In the genomic region with DNA sequence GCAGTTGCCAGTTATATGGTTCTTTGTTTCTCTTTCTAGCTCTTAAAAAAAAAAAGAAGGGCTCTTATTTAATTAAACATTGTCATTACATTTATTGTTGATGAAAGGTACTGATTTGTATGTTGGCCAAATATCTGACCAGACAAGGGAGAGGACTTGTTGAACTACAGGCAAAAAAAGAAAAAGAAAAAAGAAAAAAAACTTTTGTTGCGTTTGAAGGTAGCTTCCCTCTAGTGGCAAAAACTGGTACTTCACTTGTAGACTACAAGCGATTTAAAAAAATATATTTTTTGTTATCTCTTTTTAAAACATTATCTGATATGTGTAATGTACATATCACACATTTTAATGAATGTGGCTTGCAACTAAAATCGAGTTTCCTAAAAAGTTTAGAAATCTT, we compare ENCODE assay signal across 9 cellular contexts.
DNase-seq lines count a peak whose midpoint lies in the region; ATAC-seq, FAIRE-seq and TF ChIP-seq lines count a peak whose summit lies in the region.
"Had no signal": no experiment of that assay in that cellular context is flagged by ENCODE, and none has a peak within 500 bp of the region (broad histone marks: within the 10 kb centered on the region; RNA-seq: fewer than 3 reads in every experiment).

No MANE protein-coding gene starts in this region.

- no peaks in the 10 kb centered on the region for H3K27me3 Mint-ChIP-seq in activated naive CD8-positive, alpha-beta T cell treated with anti-CD3 and anti-CD28 coated beads for 36 hours
- H3K27me3 Mint-ChIP-seq: central memory CD8-positive, alpha-beta T cell had no signal

- H3K27ac ChIP-seq in dorsolateral prefrontal cortex (no peak overlapping the region), pancreas (no peak overlapping the region), aorta (ENCODE audit: low read depth in 1 of 2, low read length in 2 of 2) (no peak overlapping the region)

- H3K4me1 ChIP-seq in pancreas (no peaks in the 10 kb centered on the region), aorta (ENCODE audit: control insufficient read depth in 1 of 2, insufficient read depth in 2 of 2, low read length in 2 of 2) (peaks cover 0 to 2% of the 10 kb centered on the region in 2 donors)

- 20 to 33% methylated on average over 3 of the region's 3 CpGs for WGBS in pancreas, 2 donors
- 10 to 16% methylated on average over 3 of the region's 3 CpGs for WGBS in aorta, 2 donors

- no peak overlapping the region for H3K27ac Mint-ChIP-seq in activated naive CD8-positive, alpha-beta T cell treated with anti-CD3 and anti-CD28 coated beads for 36 hours
- no peak overlapping the region for H3K27ac Mint-ChIP-seq in activated naive CD4-positive, alpha-beta T cell treated with anti-CD3 and anti-CD28 coated beads, Interleukin-2, amount 50 U/mL, for 72 hours

- no peaks in the 10 kb centered on the region for H3K4me1 Mint-ChIP-seq in activated naive CD8-positive, alpha-beta T cell treated with anti-CD3 and anti-CD28 coated beads for 36 hours
- H3K4me1 Mint-ChIP-seq: central memory CD8-positive, alpha-beta T cell had no signal

- ATAC-seq in pancreas (peak in 1 of 4 donors; percentile 44), aorta (ENCODE audit: low FRiP score) (no peak)
- ATAC-seq in activated naive CD4-positive, alpha-beta T cell treated with anti-CD3 and anti-CD28 coated beads, Interleukin-2, amount 50 U/mL, for 72 hours, result no peak

- H3K9me3 Mint-ChIP-seq in activated naive CD8-positive, alpha-beta T cell treated with anti-CD3 and anti-CD28 coated beads for 36 hours, result no peaks in the 10 kb centered on the region
- peaks cover 4 to 5% of the 10 kb centered on the region in 2 donors for H3K9me3 Mint-ChIP-seq in activated naive CD4-positive, alpha-beta T cell treated with anti-CD3 and anti-CD28 coated beads, Interleukin-2, amount 50 U/mL, for 72 hours

- intact Hi-C loops in dorsolateral prefrontal cortex (cut with DNase I), result no loop called here
- intact Hi-C loops in pancreas (cut with DNase I), result no loop called here
- intact Hi-C loops in aorta (cut with DNase I), result loop anchor here in 1 of 2 donors (10.0 kb wide), 1 partner anchor 144 kb away; no protein-coding TSS in a partner anchor

- FAIRE-seq in pancreas (lab: Jason Lieb, UNC), result no peak

- H3K27me3 ChIP-seq in dorsolateral prefrontal cortex (no peaks in the 10 kb centered on the region), pancreas (no peaks in the 10 kb centered on the region), aorta (ENCODE audit: control insufficient read depth in 1 of 2, insufficient read depth in 2 of 2, low read length in 1 of 2) (no peaks in the 10 kb centered on the region)

- H3K36me3 ChIP-seq in pancreas (no peaks in the 10 kb centered on the region), aorta (ENCODE audit: control insufficient read depth in 1 of 2, insufficient read depth in 2 of 2, low read length in 1 of 2) (no peaks in the 10 kb centered on the region)

- H3K4me3 ChIP-seq in GM12864 (ENCODE audit: low read depth, low read length) (no peak overlapping the region), dorsolateral prefrontal cortex (peak overlapping the region in 4 of 59 donors; percentile 11 to 31 (median 16)), pancreas (no peak overlapping the region), aorta (ENCODE audit: low read length in 2 of 2) (no peak overlapping the region)

- H3K9me3 ChIP-seq in pancreas (no peaks in the 10 kb centered on the region), aorta (ENCODE audit: control insufficient read depth, low read length) (no peaks in the 10 kb centered on the region)

- DNase-seq in GM12864 (ENCODE audit: low read depth) (no peak), NCI-H2171 treated with DMSO at 0.1 percent for 48 hours (lab: John Stamatoyannopoulos, UW) (peak; percentile 52), dorsolateral prefrontal cortex (no peak), pancreas (no peak), GM19240 (ENCODE audit: insufficient read length, low spot score) (no peak), aorta (no peak)
- DNase-seq in activated naive CD8-positive, alpha-beta T cell treated with anti-CD3 and anti-CD28 coated beads for 36 hours, result no peak
- DNase-seq in activated naive CD4-positive, alpha-beta T cell treated with anti-CD3 and anti-CD28 coated beads, Interleukin-2, amount 50 U/mL, for 72 hours (ENCODE audit: low spot score in 2 of 2), result no peak

- TF ChIP-seq CTCF in GM12864 (IDR thresholded peaks at IDR 0.05; ENCODE audit: low read depth, low read length, missing control alignments) (peak; percentile 59), dorsolateral prefrontal cortex (IDR thresholded peaks at IDR 0.05 in 54 of 56, conservative IDR thresholded peaks at IDR 0.05 in 2 of 56; ENCODE audit: low read depth in 1 of 56, partially characterized antibody in 56 of 56) (peak; percentile 45 to 97 (median 72)), pancreas (IDR thresholded peaks at IDR 0.05) (peak; percentile 37 to 75 (median 57))

- H3K36me3 Mint-ChIP-seq in activated naive CD8-positive, alpha-beta T cell treated with anti-CD3 and anti-CD28 coated beads for 36 hours, result no peaks in the 10 kb centered on the region
- H3K36me3 Mint-ChIP-seq in activated naive CD4-positive, alpha-beta T cell treated with anti-CD3 and anti-CD28 coated beads, Interleukin-2, amount 50 U/mL, for 72 hours, result no peaks in the 10 kb centered on the region

- no peak overlapping the region for H3K4me3 Mint-ChIP-seq in activated naive CD8-positive, alpha-beta T cell treated with anti-CD3 and anti-CD28 coated beads for 36 hours
- H3K4me3 Mint-ChIP-seq: central memory CD8-positive, alpha-beta T cell had no signal
